ENCODE assay signal across 9 cellular contexts in the genomic region with DNA sequence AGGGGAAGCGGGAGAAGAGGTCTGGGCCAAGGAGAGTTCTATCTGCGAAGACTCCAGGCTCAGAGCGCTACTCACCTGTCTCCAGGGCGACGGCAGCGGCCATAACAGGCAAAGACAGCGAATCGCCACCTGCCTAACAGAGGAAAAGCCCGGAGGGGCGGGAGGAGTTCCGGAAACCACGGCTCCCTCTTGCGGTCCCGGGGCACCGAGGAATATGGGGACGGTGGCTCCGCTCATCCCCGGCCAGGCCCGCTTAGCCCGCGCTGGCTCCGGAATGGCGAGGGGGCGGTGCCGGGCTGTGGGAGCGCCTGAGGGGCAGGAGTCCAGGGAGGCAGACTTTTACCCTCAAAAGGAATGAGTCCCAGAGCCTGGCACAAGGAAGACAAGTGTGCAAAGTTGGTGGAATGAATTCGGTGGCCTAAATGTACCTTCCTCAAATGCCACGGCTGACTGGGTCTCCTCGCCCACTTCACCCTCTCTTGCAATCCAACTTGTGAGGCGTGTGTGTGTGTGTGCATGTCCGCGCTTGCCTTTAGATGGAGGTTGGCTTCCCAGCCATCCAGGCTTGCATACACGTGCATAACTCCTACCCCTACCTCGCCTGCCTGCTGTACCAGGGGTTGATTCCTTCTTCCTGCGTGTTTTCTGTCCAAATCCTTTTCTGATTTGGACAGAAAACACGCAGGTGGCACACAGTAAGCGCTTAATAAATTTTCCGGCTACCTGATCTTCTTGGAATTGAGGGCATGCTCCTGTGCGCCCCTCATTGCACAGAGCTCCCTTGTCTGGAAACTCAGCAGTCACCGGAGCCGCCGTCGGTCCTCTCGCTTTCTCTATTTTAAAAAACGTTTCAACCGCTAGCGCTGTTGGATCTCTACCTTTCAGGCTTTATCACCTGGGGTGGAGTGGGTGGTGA. TPM values are rescaled to one million over a fixed set of nuclear protein-coding genes. Genes with fewer than 3 reads are reported as not detected.
A peak's percentile ranks its signal among the peaks of the same experiment; 100 is the strongest.
DNase-seq lines count a peak whose midpoint lies in the region; ATAC-seq, FAIRE-seq and TF ChIP-seq lines count a peak whose summit lies in the region.
"Had no signal": no experiment of that assay in that cellular context is flagged by ENCODE, and none has a peak within 500 bp of the region (broad histone marks: within the 10 kb centered on the region; RNA-seq: fewer than 3 reads in every experiment).

No MANE protein-coding gene starts in this region.

- no peak for FAIRE-seq in GM12891 (lab: Jason Lieb, UNC)

- peak overlapping the region; percentile 62 to 95 (median 81) for H3K4me3 Mint-ChIP-seq in CD4-positive, alpha-beta memory T cell
- peak overlapping the region; percentile 63 for H3K4me3 Mint-ChIP-seq in MCF 10A (ENCODE audit: unreplicated experiment)

- peaks cover 0 to 19% of the 10 kb centered on the region in 2 donors for H3K36me3 Mint-ChIP-seq in CD4-positive, alpha-beta memory T cell
- H3K36me3 Mint-ChIP-seq in MCF 10A (ENCODE audit: insufficient read depth, unreplicated experiment), result peaks cover 8% of the 10 kb centered on the region

- intact Hi-C loops in CD4-positive, alpha-beta memory T cell (cut with micrococcal nuclease), result loop anchor here (10.0 kb wide), 1 partner anchor 210 kb away; the partner anchor contains the start of gene PIMREG
- intact Hi-C loops in MCF 10A (cut with micrococcal nuclease), result no loop called here

- H3K36me3 ChIP-seq in CD4-positive, alpha-beta memory T cell (ENCODE audit: insufficient read depth, low read length), result no peaks in the 10 kb centered on the region
- H3K36me3 ChIP-seq in lung (ENCODE audit: control insufficient read depth in 2 of 2, insufficient read depth in 2 of 2, low read length in 2 of 2), result no peaks in the 10 kb centered on the region

- BruUV-seq in MCF 10A (replicated peaks; lab: Mats Ljungman, UMichigan), result no TSS peak

- no peaks in the 10 kb centered on the region for H3K27me3 Mint-ChIP-seq in CD4-positive, alpha-beta memory T cell
- H3K27me3 Mint-ChIP-seq in MCF 10A (ENCODE audit: insufficient read depth, unreplicated experiment), result peaks cover 11% of the 10 kb centered on the region

- no peak overlapping the region for H3K27ac ChIP-seq in CD4-positive, alpha-beta memory T cell (ENCODE audit: low read depth, low read length)
- H3K27ac ChIP-seq in lung (ENCODE audit: low read depth in 1 of 2, low read length in 1 of 2), result no peak overlapping the region

- whole genome bisulfite sequencing in lung, 2 donors, result 14 to 35% methylated on average over 47 of the region's 47 CpGs

- ATAC-seq in lung (ENCODE audit: insufficient read depth, low FRiP score) (peak; percentile 8), HG03342 (IDR thresholded peaks at IDR 0.05; ENCODE audit: unreplicated experiment) (no peak), HG03520 (IDR thresholded peaks at IDR 0.05; ENCODE audit: unreplicated experiment) (no peak)

- no peak for TF ChIP-seq POLR2A in GM12891 (IDR thresholded peaks at IDR 0.05; ENCODE audit: low read depth, low read length)

- H3K4me1 Mint-ChIP-seq in CD4-positive, alpha-beta memory T cell, result peaks cover 27 to 70% (median 52%) of the 10 kb centered on the region in 4 donors
- peaks cover 36% of the 10 kb centered on the region for H3K4me1 Mint-ChIP-seq in MCF 10A (ENCODE audit: insufficient read depth, unreplicated experiment)

- POLR2A ChIA-PET in CD4-positive, alpha-beta memory T cell (lab: Charles Lee; ENCODE audit: partially characterized antibody), result interaction anchor here (1.2 kb wide), 1 partner anchor 14 kb away, joined by 4 read pairs; the partner anchor contains the start of genes KIAA0753 and TXNDC17
- POLR2A ChIA-PET in MCF 10A (lab: Yijun Ruan, JAX), result interaction anchor here (0.5 to 1.0 kb wide), 4 partner anchors 13 to 829 kb away, joined by 3 to 4 read pairs (median 4); no protein-coding TSS in a partner anchor

- peaks cover 0 to 2% (median 0%) of the 10 kb centered on the region in 8 donors for H3K9me3 Mint-ChIP-seq in CD4-positive, alpha-beta memory T cell
- H3K9me3 Mint-ChIP-seq in MCF 10A (ENCODE audit: unreplicated experiment), result peaks cover 7% of the 10 kb centered on the region

- no peaks in the 10 kb centered on the region for H3K9me3 ChIP-seq in CD4-positive, alpha-beta memory T cell (ENCODE audit: control insufficient read depth in 1 of 2, low read length in 2 of 2)
- H3K9me3 ChIP-seq in lung (ENCODE audit: control insufficient read depth in 2 of 2, insufficient read depth in 1 of 2, low read length in 1 of 2), result peaks cover 0 to 3% of the 10 kb centered on the region in 2 donors

- H3K4me1 ChIP-seq in CD4-positive, alpha-beta memory T cell (ENCODE audit: insufficient read depth, low read length), result peaks cover 46% of the 10 kb centered on the region
- H3K4me1 ChIP-seq in lung (ENCODE audit: control insufficient read depth in 2 of 2, insufficient read depth in 2 of 2, low read length in 2 of 2), result peaks cover 6 to 15% of the 10 kb centered on the region in 2 donors

- CTCF ChIA-PET in CD4-positive, alpha-beta memory T cell (lab: Charles Lee; ENCODE audit: partially characterized antibody), result no interaction called here
- CTCF ChIA-PET in MCF 10A (lab: Yijun Ruan, JAX), result no interaction called here

- no peak for DNase-seq in CD4-positive, alpha-beta memory T cell
- peak; percentile 62 for DNase-seq in NCI-H146 treated with DMSO at 0.1 percent for 48 hours (lab: John Stamatoyannopoulos, UW; ENCODE audit: unreplicated experiment)
- peak; percentile 51 for DNase-seq in MCF 10A (ENCODE audit: unreplicated experiment)
- peak; percentile 72 for DNase-seq in lung (ENCODE audit: low spot score)
- DNase-seq in COLO829 (ENCODE audit: low spot score), result no peak
- DNase-seq in GM12891 (ENCODE audit: insufficient read length, low spot score), result no peak
- DNase-seq: stimulated activated CD4-positive, alpha-beta T cell treated with anti-CD3 and anti-CD28 coated beads, Interleukin-15, amount 100 ng/mL, for 24 hours had no signal

- no peak overlapping the region for H3K4me3 ChIP-seq in CD4-positive, alpha-beta memory T cell (ENCODE audit: low read length in 2 of 2)
- H3K4me3 ChIP-seq in lung, result no peak overlapping the region

- no peaks in the 10 kb centered on the region for H3K27me3 ChIP-seq in CD4-positive, alpha-beta memory T cell (ENCODE audit: insufficient read depth, low read length)
- H3K27me3 ChIP-seq in lung (ENCODE audit: control insufficient read depth, insufficient read depth), result no peaks in the 10 kb centered on the region

- H3K27ac Mint-ChIP-seq in CD4-positive, alpha-beta memory T cell, result peak overlapping the region in 5 of 7 donors; percentile 2 to 86 (median 62)
- H3K27ac Mint-ChIP-seq in MCF 10A (ENCODE audit: low read depth, unreplicated experiment), result no peak overlapping the region

- TF ChIP-seq CTCF in MCF 10A (IDR thresholded peaks at IDR 0.05; ENCODE audit: unreplicated experiment) (no peak), lung (IDR thresholded peaks at IDR 0.05; ENCODE audit: control extremely low read depth, extremely low read depth) (no peak)

TF ChIP-seq in GM12891, 5 proteins besides CTCF, POLR2A, EP300 and RAD21:
- TF ChIP-seq PAX5 (IDR thresholded peaks at IDR 0.05; ENCODE audit: insufficient read depth, low read length, severe bottlenecking) (no peak), SPI1 (IDR thresholded peaks at IDR 0.05; ENCODE audit: low read depth, low read length) (no peak), TAF1 (IDR thresholded peaks at IDR 0.05; ENCODE audit: low read depth, low read length) (no peak), POU2F2 (IDR thresholded peaks at IDR 0.05; ENCODE audit: low read depth, low read length) (no peak)

RNA-seq across cellular contexts. Expression of gene C17orf100, which starts 3.5 kb away (rescaled TPM):
- total RNA-seq in CD4-positive, alpha-beta memory T cell, result 1 to 10 TPM; 4.0 to 4.3 TPM
- polyA plus RNA-seq in CD4-positive, alpha-beta memory T cell, result 1 to 10 TPM; 4.3 to 4.7 TPM
- 1.4 and 1.7 TPM in 2 replicates for total RNA-seq in MCF 10A (2022)
- total RNA-seq in lung, result 1 to 10 TPM; 1.5 to 2.4 TPM
- 1 to 10 TPM; 1.6 to 3.6 TPM for polyA plus RNA-seq in lung
- 2.9 TPM for polyA plus RNA-seq in GM12891 (2012; ENCODE audit: low read depth, missing spikeins)

RNA-seq across cellular contexts. Expression of gene MED31, which starts 3.7 kb away (rescaled TPM):
- total RNA-seq in CD4-positive, alpha-beta memory T cell, result 10 to 100 TPM; 30.8 to 35.8 TPM
- polyA plus RNA-seq in CD4-positive, alpha-beta memory T cell, result 10 to 100 TPM; 25.6 to 44.7 TPM
- total RNA-seq in MCF 10A (2022) (17.7 and 17.8 TPM in 2 replicates), lung (10 to 100 TPM; 16.6 to 18.1 TPM)
- polyA plus RNA-seq in lung, result 10 to 100 TPM; 20.4 to 27.7 TPM
- 20.9 TPM for polyA plus RNA-seq in GM12891 (2012; ENCODE audit: low read depth, missing spikeins)

RNA-seq across cellular contexts. Expression of gene TXNDC17, which starts 14.2 kb away (rescaled TPM):
- 10 to 100 TPM; 17.0 to 27.1 TPM for total RNA-seq in CD4-positive, alpha-beta memory T cell
- 100 to 1,000 TPM in 1 of 2 donors, 10 to 100 TPM in 1; 74.7 to 122 TPM for polyA plus RNA-seq in CD4-positive, alpha-beta memory T cell
- 137 and 146 TPM in 2 replicates for total RNA-seq in MCF 10A (2022)
- 10 to 100 TPM; 33.1 to 78.1 TPM for total RNA-seq in lung
- 100 to 1,000 TPM; 186 to 255 TPM for polyA plus RNA-seq in lung
- polyA plus RNA-seq in GM12891 (2012; ENCODE audit: low read depth, missing spikeins), result 232 TPM

RNA-seq across cellular contexts. Expression of gene KIAA0753, which starts 14.6 kb away (rescaled TPM):
- 10 to 100 TPM; 15.6 to 18.6 TPM for total RNA-seq in CD4-positive, alpha-beta memory T cell
- 1 to 10 TPM; 1.8 to 3.4 TPM for polyA plus RNA-seq in CD4-positive, alpha-beta memory T cell
- total RNA-seq in MCF 10A (2022), result 22.8 and 25.3 TPM in 2 replicates
- 10 to 100 TPM; 19.0 to 31.9 TPM for total RNA-seq in lung
- polyA plus RNA-seq in lung, result 1 to 10 TPM; 5.3 to 6.7 TPM
- polyA plus RNA-seq in GM12891 (2012; ENCODE audit: low read depth, missing spikeins), result 10.3 TPM

RNA-seq across cellular contexts. Expression of gene SLC13A5, which starts 58.1 kb away (rescaled TPM):
- not detected for total RNA-seq in CD4-positive, alpha-beta memory T cell
- polyA plus RNA-seq in CD4-positive, alpha-beta memory T cell, result not detected
- total RNA-seq in MCF 10A (2022) (not detected in 2 replicates), lung (under 1 TPM in 1 of 2 donors, not detected in 1; 0.18 TPM)
- polyA plus RNA-seq in lung, result not detected
- 0.05 TPM for polyA plus RNA-seq in GM12891 (2012; ENCODE audit: low read depth, missing spikeins)

Comparison
In these comparisons a context has a peak if more than half of its experiments do, and no peak if none do; other contexts are left out.
1. DNase-seq: peak in NCI-H146 treated with DMSO at 0.1 percent for 48 hours (single experiment), MCF 10A (single experiment) and lung (single experiment); none in CD4-positive, alpha-beta memory T cell (0 of 5), COLO829 (single experiment) and GM12891 (single experiment).